In the genomic region with DNA sequence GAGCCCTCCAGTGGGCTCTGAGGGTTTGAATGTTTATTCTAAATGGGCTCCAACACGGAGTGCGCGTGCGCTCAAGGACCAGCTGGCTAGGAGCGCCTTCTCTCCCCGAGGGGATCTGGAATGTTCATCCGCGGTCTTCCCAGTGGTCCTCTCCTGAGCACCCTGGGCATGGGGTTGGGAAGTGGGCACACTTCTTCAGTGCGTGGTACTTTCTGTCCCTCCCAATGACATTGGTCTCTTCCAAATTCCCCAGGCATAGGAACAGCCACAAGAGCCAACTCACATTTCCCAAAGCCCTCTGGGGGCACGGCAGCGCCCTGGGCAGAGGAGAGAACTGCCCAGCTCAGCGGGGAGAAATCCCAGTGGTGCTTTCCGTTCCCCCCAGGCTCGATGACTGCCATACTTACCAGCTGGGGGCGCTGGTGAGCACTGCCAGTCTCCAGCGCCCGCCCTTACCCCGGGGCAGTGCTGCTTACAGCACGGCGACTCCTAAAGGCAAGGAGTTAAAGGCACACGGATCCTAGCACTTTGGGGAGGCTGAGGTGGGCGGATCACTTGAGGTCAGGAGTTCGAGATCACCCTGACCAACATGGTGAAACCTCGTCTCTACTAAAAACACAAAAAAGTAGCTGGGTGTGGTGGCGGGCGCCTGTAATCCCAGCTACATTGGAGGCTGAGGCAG, we compare ENCODE assay signal across 9 cellular contexts. TPM values are rescaled to one million over a fixed set of nuclear protein-coding genes. Genes with fewer than 3 reads are reported as not detected.
DNase-seq lines count a peak whose midpoint lies in the region; ATAC-seq, FAIRE-seq and TF ChIP-seq lines count a peak whose summit lies in the region.
"Had no signal": no experiment of that assay in that cellular context is flagged by ENCODE, and none has a peak within 500 bp of the region (broad histone marks: within the 10 kb centered on the region; RNA-seq: fewer than 3 reads in every experiment).

No MANE protein-coding gene starts in this region.

- H3K27me3 ChIP-seq in MM.1S (replicated peaks; ENCODE audit: insufficient read depth, low read length) = peaks cover 95% of the 10 kb centered on the region
- no peaks in the 10 kb centered on the region for H3K27me3 ChIP-seq in endocrine pancreas (ENCODE audit: control insufficient read depth, insufficient read depth, low read length)
- no peaks in the 10 kb centered on the region for H3K27me3 ChIP-seq in mesendoderm (ENCODE audit: insufficient read depth, low read length, poor library complexity)

- H3K23ac ChIP-seq in mesendoderm (ENCODE audit: low read length) = no peak overlapping the region

- H3K79me1 ChIP-seq in mesendoderm (ENCODE audit: low read length) = no peaks in the 10 kb centered on the region

- peak; percentile 60 for DNase-seq in D721Med (ENCODE audit: insufficient read length, low spot score)
- no peak for DNase-seq in MM.1S
- DNase-seq in activated CD8-positive, alpha-beta T cell treated with anti-CD3 and anti-CD28 coated beads, Interleukin-2, amount 10 ng/mL, durations not matched to agents 7 days and 5 days = peak; percentile 75
- peak; percentile 97 for DNase-seq in mesendoderm
- peak; percentile 24 for DNase-seq in stimulated activated CD8-positive, alpha-beta memory T cell treated with anti-CD3 and anti-CD28 coated beads, Interleukin-15, amount 100 ng/mL, for 1 hour (ENCODE audit: low read depth)
- no peak for DNase-seq in NCI-H446 treated with DMSO at 0.1 percent for 48 hours (lab: John Stamatoyannopoulos, UW)

- H3K4ac ChIP-seq in mesendoderm (ENCODE audit: low read depth, low read length) = no peak overlapping the region

- H3K79me2 ChIP-seq in MM.1S (ENCODE audit: low read length) (no peaks in the 10 kb centered on the region), mesendoderm (ENCODE audit: control insufficient read depth, insufficient read depth, low read length) (no peaks in the 10 kb centered on the region)

- no peaks in the 10 kb centered on the region for H3F3A ChIP-seq in MM.1S (ENCODE audit: insufficient read depth, low read length)

- no peak overlapping the region for H2AFZ ChIP-seq in MM.1S (ENCODE audit: low read length)

- no peak overlapping the region for H3K4me2 ChIP-seq in MM.1S (ENCODE audit: low read depth, low read length)
- peak overlapping the region; percentile 77 for H3K4me2 ChIP-seq in mesendoderm (ENCODE audit: low read length)

- peaks cover 7% of the 10 kb centered on the region for H3K4me1 Mint-ChIP-seq in activated CD8-positive, alpha-beta T cell treated with anti-CD3 and anti-CD28 coated beads, Interleukin-2, amount 10 ng/mL, durations not matched to agents 7 days and 5 days (ENCODE audit: low read depth)

- H3K9me3 ChIP-seq in MM.1S (replicated peaks; ENCODE audit: insufficient read depth, low read length) (no peaks in the 10 kb centered on the region), endocrine pancreas (ENCODE audit: control insufficient read depth, low read length) (no peaks in the 10 kb centered on the region)
- H3K9me3 ChIP-seq: SJCRH30 had no signal

- no peak overlapping the region for H4K5ac ChIP-seq in mesendoderm (ENCODE audit: low read length)

- ATAC-seq in activated CD8-positive, alpha-beta T cell treated with anti-CD3 and anti-CD28 coated beads, Interleukin-2, amount 10 ng/mL, durations not matched to agents 7 days and 5 days = peak; percentile 86
- no peak for ATAC-seq in GM18505 (IDR thresholded peaks at IDR 0.05; ENCODE audit: unreplicated experiment)

- H3K9me3 Mint-ChIP-seq in activated CD8-positive, alpha-beta T cell treated with anti-CD3 and anti-CD28 coated beads, Interleukin-2, amount 10 ng/mL, durations not matched to agents 7 days and 5 days (ENCODE audit: insufficient read depth) = no peaks in the 10 kb centered on the region

- POLR2A ChIA-PET in activated CD8-positive, alpha-beta T cell treated with anti-CD3 and anti-CD28 coated beads, Interleukin-2, amount 10 ng/mL, durations not matched to agents 7 days and 5 days (lab: Charles Lee) = no interaction called here

- H3K4me3 ChIP-seq in MM.1S (ENCODE audit: low read length) = no peak overlapping the region
- no peak overlapping the region for H3K4me3 ChIP-seq in endocrine pancreas (ENCODE audit: control insufficient read depth, insufficient read depth, low read length)
- H3K4me3 ChIP-seq in mesendoderm (ENCODE audit: low read length) = peak overlapping the region; percentile 28
- H3K4me3 ChIP-seq: SJCRH30 had no signal

- H3K36me3 Mint-ChIP-seq in activated CD8-positive, alpha-beta T cell treated with anti-CD3 and anti-CD28 coated beads, Interleukin-2, amount 10 ng/mL, durations not matched to agents 7 days and 5 days (ENCODE audit: low read depth) = no peaks in the 10 kb centered on the region

- H3K9me2 ChIP-seq in MM.1S (replicated peaks; ENCODE audit: insufficient read depth, low read length) = no peaks in the 10 kb centered on the region

- TF ChIP-seq POLR2A in GM18505 (IDR thresholded peaks at IDR 0.05; ENCODE audit: borderline replicate concordance, extremely low read depth, insufficient read depth, insufficient read length) = no peak

- H4K20me1 ChIP-seq in MM.1S (ENCODE audit: insufficient read depth, low read length) = no peaks in the 10 kb centered on the region

- CTCF ChIA-PET in activated CD8-positive, alpha-beta T cell treated with anti-CD3 and anti-CD28 coated beads, Interleukin-2, amount 10 ng/mL, durations not matched to agents 7 days and 5 days (lab: Charles Lee) = interaction anchor here (0.7 to 3.6 kb wide), 18 partner anchors 8 to 180 kb away, joined by 3 to 19 read pairs (median 4); partner anchors contain the start of gene SURF1

- H2AK5ac ChIP-seq in mesendoderm (ENCODE audit: low read length) = no peak overlapping the region

- peak overlapping the region; percentile 36 for H3K4me3 Mint-ChIP-seq in activated CD8-positive, alpha-beta T cell treated with anti-CD3 and anti-CD28 coated beads, Interleukin-2, amount 10 ng/mL, durations not matched to agents 7 days and 5 days

- TF ChIP-seq CTCF in D721Med (IDR thresholded peaks at IDR 0.05; ENCODE audit: insufficient read depth, missing control alignments) (peak; percentile 43), MM.1S (IDR thresholded peaks at IDR 0.05; ENCODE audit: low read length) (peak; percentile 39)

- H3K36me3 ChIP-seq in MM.1S (replicated peaks; ENCODE audit: insufficient read depth, low read length) (no peaks in the 10 kb centered on the region), endocrine pancreas (ENCODE audit: control insufficient read depth, insufficient read depth, low read length) (no peaks in the 10 kb centered on the region), mesendoderm (ENCODE audit: control insufficient read depth, insufficient read depth, low read length) (no peaks in the 10 kb centered on the region)
- H3K36me3 ChIP-seq: SJCRH30 had no signal

- no CpG with 5 or more reads among the region's 26 CpGs for WGBS in mesendoderm (ENCODE audit: extremely low coverage, insufficient coverage, low lambda C conversion rate)

- H3K27ac ChIP-seq in MM.1S (ENCODE audit: low read length) (no peak overlapping the region), mesendoderm (ENCODE audit: low read depth, low read length) (no peak overlapping the region)
- H3K27ac ChIP-seq: SJCRH30 had no signal

- H2BK15ac ChIP-seq in mesendoderm (replicated peaks; ENCODE audit: low read depth) = no peak overlapping the region

- H4K8ac ChIP-seq in mesendoderm (ENCODE audit: low read depth, low read length) = no peak overlapping the region

- H3K4me1 ChIP-seq in MM.1S (ENCODE audit: low read length) = no peaks in the 10 kb centered on the region
- H3K4me1 ChIP-seq in endocrine pancreas (ENCODE audit: control insufficient read depth, insufficient read depth, low read length) = no peaks in the 10 kb centered on the region
- H3K4me1 ChIP-seq in mesendoderm (ENCODE audit: control insufficient read depth, low read depth, low read length) = no peaks in the 10 kb centered on the region
- H3K4me1 ChIP-seq: SJCRH30 had no signal

- no peak overlapping the region for H2BK5ac ChIP-seq in mesendoderm (ENCODE audit: low read length)

- no peak overlapping the region for H3K27ac Mint-ChIP-seq in activated CD8-positive, alpha-beta T cell treated with anti-CD3 and anti-CD28 coated beads, Interleukin-2, amount 10 ng/mL, durations not matched to agents 7 days and 5 days

- H3K56ac ChIP-seq in mesendoderm (ENCODE audit: low read length) = peak overlapping the region; percentile 80

- H3K27me3 Mint-ChIP-seq in activated CD8-positive, alpha-beta T cell treated with anti-CD3 and anti-CD28 coated beads, Interleukin-2, amount 10 ng/mL, durations not matched to agents 7 days and 5 days (ENCODE audit: low read depth) = peaks cover 14% of the 10 kb centered on the region

- no peak for FAIRE-seq in D721Med (lab: Jason Lieb, UNC)

- no peak overlapping the region for H3K18ac ChIP-seq in mesendoderm (ENCODE audit: low read length)

- no peak overlapping the region for H2BK120ac ChIP-seq in mesendoderm (ENCODE audit: low read depth, low read length)

- H3K9ac ChIP-seq in MM.1S (ENCODE audit: low read length) (no peak overlapping the region), endocrine pancreas (ENCODE audit: control insufficient read depth, insufficient read depth, low read length) (peak overlapping the region; percentile 16), mesendoderm (ENCODE audit: low read length) (peak overlapping the region; percentile 62)

RNA-seq across cellular contexts. Expression of gene OBP2B, which starts 29.9 kb away (rescaled TPM):
- total RNA-seq in activated CD8-positive, alpha-beta T cell treated with anti-CD3 and anti-CD28 coated beads, Interleukin-2, amount 10 ng/mL, durations not matched to agents 7 days and 5 days = not detected
- not detected for polyA plus RNA-seq in mesendoderm (2013, experiment 1 of 2)
- polyA plus RNA-seq in mesendoderm (2013, experiment 2 of 2) = not detected
- total RNA-seq: SJCRH30 had no signal

RNA-seq across cellular contexts. Expression of gene ABO, which starts 36.0 kb away (rescaled TPM):
- total RNA-seq in activated CD8-positive, alpha-beta T cell treated with anti-CD3 and anti-CD28 coated beads, Interleukin-2, amount 10 ng/mL, durations not matched to agents 7 days and 5 days = not detected
- polyA plus RNA-seq in mesendoderm (2013, experiment 1 of 2) = 0.01 TPM
- polyA plus RNA-seq in mesendoderm (2013, experiment 2 of 2) = 0.01 TPM
- total RNA-seq: SJCRH30 had no signal

Comparison
In these comparisons a context has a peak if more than half of its experiments do, and no peak if none do; other contexts are left out.
1. DNase-seq: peak in D721Med (single experiment), activated CD8-positive, alpha-beta T cell treated with anti-CD3 and anti-CD28 coated beads, Interleukin-2, amount 10 ng/mL, durations not matched to agents 7 days and 5 days (single experiment), mesendoderm (single experiment) and stimulated activated CD8-positive, alpha-beta memory T cell treated with anti-CD3 and anti-CD28 coated beads, Interleukin-15, amount 100 ng/mL, for 1 hour (single experiment); none in MM.1S (single experiment) and NCI-H446 treated with DMSO at 0.1 percent for 48 hours (single experiment).